In genomic region chr7:123787227-123788007, GRCh38 we compare ENCODE assay signal across 30 cellular contexts. TPM values are rescaled to one million over a fixed set of nuclear protein-coding genes. Genes with fewer than 3 reads are reported as not detected.
DNase-seq lines count a peak whose midpoint lies in the region; ATAC-seq lines count a peak whose summit lies in the region.
"Had no signal": no experiment of that assay in that cellular context is flagged by ENCODE, and none has a peak within 500 bp of the region (broad histone marks: within the 10 kb centered on the region; RNA-seq: fewer than 3 reads in every experiment).

No MANE protein-coding gene starts in this region.

- no peak overlapping the region for H4K8ac ChIP-seq in neuronal stem cell (ENCODE audit: low read depth, low read length)

- POLR2A ChIA-PET in activated CD4-positive, alpha-beta memory T cell treated with anti-CD3 and anti-CD28 coated beads, Interleukin-2, amount 10 ng/mL, durations not matched to agents 7 days and 5 days (lab: Charles Lee), result no interaction called here

- H3K4me3 ChIP-seq in adipocyte (ENCODE audit: low read length) (no peak overlapping the region), neuronal stem cell (ENCODE audit: low read length in 2 of 2) (no peak overlapping the region)
- H3K4me3 ChIP-seq: HAP-1, left lung had no signal

- DNase-seq in M059J (ENCODE audit: low read depth) (peak; percentile 15), adipocyte (ENCODE audit: low read depth) (peak; percentile 10), fibroblast of gingiva (ENCODE audit: low read depth) (peak; percentile 16), neuronal stem cell (ENCODE audit: low spot score) (no peak)
- no peak for DNase-seq in activated CD4-positive, alpha-beta memory T cell treated with anti-CD3 and anti-CD28 coated beads, Interleukin-2, amount 10 ng/mL, durations not matched to agents 7 days and 5 days
- DNase-seq in stimulated activated CD4-positive, alpha-beta T cell treated with anti-CD3 and anti-CD28 coated beads, Interleukin-2, amount 100 ng/mL, for 24 hours, result no peak
- DNase-seq: activated CD4-positive, alpha-beta T cell treated with anti-CD3 and anti-CD28 coated beads, Interleukin-2, amount 50 U/mL, for 1 hour; activated naive CD4-positive, alpha-beta T cell treated with Interleukin-2 at 50 U/mL for 16 hours; activated T-cell treated with anti-CD3 and anti-CD28 coated beads, Interleukin-2, amount 50 U/mL, for 72 hours; amniotic stem cell; CD8-positive, alpha-beta T cell; effector CD4-positive, alpha-beta T cell; left lung; naive B cell; NCI-H1417 treated with DMSO at 0.1 percent for 48 hours; NCI-H2081 treated with DMSO at 0.1 percent for 48 hours; NCI-H446; NCI-H82; Right ventricle myocardium superior; stimulated activated CD4-positive, alpha-beta T cell treated with anti-CD3 and anti-CD28 coated beads, Interleukin-15, amount 100 ng/mL, for 24 hours; stimulated activated naive CD8-positive, alpha-beta T cell treated with anti-CD3 and anti-CD28 coated beads, Interleukin-15, Interleukin-2, amounts not matched to agents 100 U/mL and 50 U/mL, for 24 hours; T1000 had no signal

- H2BK5ac ChIP-seq in neuronal stem cell (ENCODE audit: low read length), result no peak overlapping the region

- no peaks in the 10 kb centered on the region for H3K9me3 Mint-ChIP-seq in activated CD4-positive, alpha-beta memory T cell treated with anti-CD3 and anti-CD28 coated beads, Interleukin-2, amount 10 ng/mL, durations not matched to agents 7 days and 5 days
- H3K9me3 Mint-ChIP-seq: activated T-cell treated with anti-CD3 and anti-CD28 coated beads, Interleukin-2, amount 50 U/mL, for 72 hours; CD8-positive, alpha-beta T cell; naive B cell had no signal

- no peak for ATAC-seq in HG03469 (IDR thresholded peaks at IDR 0.05; ENCODE audit: unreplicated experiment)
- no peak for ATAC-seq in HG02852 (IDR thresholded peaks at IDR 0.05; ENCODE audit: unreplicated experiment)
- ATAC-seq: activated T-cell treated with anti-CD3 and anti-CD28 coated beads, Interleukin-2, amount 50 U/mL, for 72 hours; CD8-positive, alpha-beta T cell; left lung; sciatic nerve; stimulated activated naive CD8-positive, alpha-beta T cell treated with anti-CD3 and anti-CD28 coated beads, Interleukin-15, Interleukin-2, amounts not matched to agents 100 U/mL and 50 U/mL, for 24 hours had no signal

- H3K4me1 Mint-ChIP-seq in activated CD4-positive, alpha-beta memory T cell treated with anti-CD3 and anti-CD28 coated beads, Interleukin-2, amount 10 ng/mL, durations not matched to agents 7 days and 5 days, result no peaks in the 10 kb centered on the region
- H3K4me1 Mint-ChIP-seq: B cell, naive B cell had no signal

- no peaks in the 10 kb centered on the region for H3K27me3 Mint-ChIP-seq in activated CD4-positive, alpha-beta memory T cell treated with anti-CD3 and anti-CD28 coated beads, Interleukin-2, amount 10 ng/mL, durations not matched to agents 7 days and 5 days
- H3K27me3 Mint-ChIP-seq: naive B cell, progenitor cell of endocrine pancreas had no signal

- CTCF ChIA-PET in activated CD4-positive, alpha-beta memory T cell treated with anti-CD3 and anti-CD28 coated beads, Interleukin-2, amount 10 ng/mL, durations not matched to agents 7 days and 5 days (lab: Charles Lee), result no interaction called here

- no peak overlapping the region for H2BK120ac ChIP-seq in neuronal stem cell (ENCODE audit: low read depth, low read length)

- no peaks in the 10 kb centered on the region for H3K36me3 Mint-ChIP-seq in activated CD4-positive, alpha-beta memory T cell treated with anti-CD3 and anti-CD28 coated beads, Interleukin-2, amount 10 ng/mL, durations not matched to agents 7 days and 5 days (ENCODE audit: low read depth)
- H3K36me3 Mint-ChIP-seq: CD8-positive, alpha-beta T cell; naive B cell had no signal

- no peaks in the 10 kb centered on the region for H3K79me1 ChIP-seq in neuronal stem cell (ENCODE audit: low read depth, low read length)

- no peak overlapping the region for H2BK12ac ChIP-seq in neuronal stem cell (ENCODE audit: low read length)

- no peaks in the 10 kb centered on the region for H3K36me3 ChIP-seq in adipocyte (ENCODE audit: control insufficient read depth, insufficient read depth, low read length, severe bottlenecking)
- no peaks in the 10 kb centered on the region for H3K36me3 ChIP-seq in neuronal stem cell (replicated peaks in 1 of 2; ENCODE audit: control insufficient read depth in 2 of 2, insufficient read depth in 2 of 2, low read length in 2 of 2)
- H3K36me3 ChIP-seq: HAP-1, left lung had no signal

- H3K4me3 Mint-ChIP-seq in activated CD4-positive, alpha-beta memory T cell treated with anti-CD3 and anti-CD28 coated beads, Interleukin-2, amount 10 ng/mL, durations not matched to agents 7 days and 5 days, result no peak overlapping the region
- H3K4me3 Mint-ChIP-seq: activated T-cell treated with anti-CD3 and anti-CD28 coated beads, Interleukin-2, amount 50 U/mL, for 72 hours; B cell; CD8-positive, alpha-beta T cell; naive B cell had no signal

- H3K18ac ChIP-seq in neuronal stem cell (ENCODE audit: low read length), result peak overlapping the region; percentile 44

- H3K27me3 ChIP-seq in adipocyte (replicated peaks; ENCODE audit: control insufficient read depth, insufficient read depth, low read length), result no peaks in the 10 kb centered on the region
- H3K27me3 ChIP-seq in neuronal stem cell (ENCODE audit: control insufficient read depth in 3 of 3, insufficient read depth in 3 of 3, low read depth in 1 of 3, low read length in 3 of 3), result peaks cover 0 to under 1% (median 0%) of the 10 kb centered on the region in 3 experiments
- H3K27me3 ChIP-seq: left lung had no signal

- no peak overlapping the region for H3K4me2 ChIP-seq in neuronal stem cell (ENCODE audit: insufficient read depth, low read length, poor library complexity, severe bottlenecking)

- no peak overlapping the region for H3K14ac ChIP-seq in neuronal stem cell (ENCODE audit: low read length)

- WGBS in neuronal stem cell (ENCODE audit: extremely low coverage in 2 of 2, insufficient read length in 2 of 2, insufficient replicate concordance in 1 of 2), 2 donors, result no CpG with 5 or more reads among the region's 3 CpGs

- H3K9me3 ChIP-seq in adipocyte (ENCODE audit: control insufficient read depth, low read length) (no peaks in the 10 kb centered on the region), neuronal stem cell (replicated peaks in 1 of 2; ENCODE audit: control insufficient read depth in 2 of 2, insufficient read depth in 1 of 2, low read depth in 1 of 2, low read length in 2 of 2) (no peaks in the 10 kb centered on the region)
- H3K9me3 ChIP-seq: HAP-1, left lung had no signal

- H3K23ac ChIP-seq in neuronal stem cell (ENCODE audit: low read depth, low read length, poor library complexity), result no peak overlapping the region

- no peak overlapping the region for H3K27ac ChIP-seq in neuronal stem cell (replicated peaks; ENCODE audit: low read length)
- H3K27ac ChIP-seq: left lung had no signal

- H3K4ac ChIP-seq in neuronal stem cell (ENCODE audit: low read length), result no peak overlapping the region

- no peak overlapping the region for H2AFZ ChIP-seq in neuronal stem cell (ENCODE audit: low read length)

- H3K9ac ChIP-seq in adipocyte (ENCODE audit: low read length) (no peak overlapping the region), neuronal stem cell (ENCODE audit: low read depth, low read length, poor library complexity) (no peak overlapping the region)

- no peak overlapping the region for H2BK15ac ChIP-seq in neuronal stem cell (ENCODE audit: low read length)

- no peak overlapping the region for H2AK5ac ChIP-seq in neuronal stem cell (ENCODE audit: low read depth, low read length)

- no peak overlapping the region for H4K91ac ChIP-seq in neuronal stem cell (ENCODE audit: low read depth, low read length, poor library complexity)

- H3K4me1 ChIP-seq in adipocyte (ENCODE audit: control insufficient read depth, insufficient read depth, low read length) (peaks cover 18% of the 10 kb centered on the region), neuronal stem cell (ENCODE audit: control insufficient read depth in 2 of 2, insufficient read depth in 1 of 2, low read depth in 1 of 2, low read length in 2 of 2) (no peaks in the 10 kb centered on the region)
- H3K4me1 ChIP-seq: HAP-1, left lung had no signal

- no peak overlapping the region for H3K27ac Mint-ChIP-seq in activated CD4-positive, alpha-beta memory T cell treated with anti-CD3 and anti-CD28 coated beads, Interleukin-2, amount 10 ng/mL, durations not matched to agents 7 days and 5 days
- H3K27ac Mint-ChIP-seq: activated T-cell treated with anti-CD3 and anti-CD28 coated beads, Interleukin-2, amount 50 U/mL, for 72 hours; B cell; CD8-positive, alpha-beta T cell; naive B cell; progenitor cell of endocrine pancreas had no signal

RNA-seq across cellular contexts. Expression of gene WASL, which starts 38.6 kb away (rescaled TPM):
- 9.2 and 19.7 TPM in 2 replicates for total RNA-seq in M059J (2014; rRNA removed; shearing (Covaris generic))
- 27.7 TPM for polyA plus RNA-seq in neuronal stem cell (2013, experiment 1 of 2)
- polyA plus RNA-seq in neuronal stem cell (2013, experiment 2 of 2), result 28.8 TPM
- total RNA-seq in activated CD4-positive, alpha-beta memory T cell treated with anti-CD3 and anti-CD28 coated beads, Interleukin-2, amount 10 ng/mL, durations not matched to agents 7 days and 5 days, result 1 to 10 TPM; 7.1 to 7.3 TPM

RNA-seq across cellular contexts. Expression of gene HYAL4, which starts 57.6 kb away (rescaled TPM):
- not detected in 2 replicates for total RNA-seq in M059J (2014; rRNA removed; shearing (Covaris generic))
- polyA plus RNA-seq in neuronal stem cell (2013, experiment 1 of 2), result not detected
- polyA plus RNA-seq in neuronal stem cell (2013, experiment 2 of 2), result not detected
- total RNA-seq in activated CD4-positive, alpha-beta memory T cell treated with anti-CD3 and anti-CD28 coated beads, Interleukin-2, amount 10 ng/mL, durations not matched to agents 7 days and 5 days, result not detected
- total RNA-seq: A673; B cell; CD8-positive, alpha-beta T cell; left lung; progenitor cell of endocrine pancreas; Right ventricle myocardium superior; sciatic nerve had no signal
- polyA plus RNA-seq: esophagus had no signal

Comparison
In these comparisons a context has a peak if more than half of its experiments do, and no peak if none do; other contexts are left out.
1. DNase-seq: peak in M059J (single experiment), adipocyte (single experiment) and fibroblast of gingiva (single experiment); none in neuronal stem cell (single experiment), activated CD4-positive, alpha-beta memory T cell treated with anti-CD3 and anti-CD28 coated beads, Interleukin-2, amount 10 ng/mL, durations not matched to agents 7 days and 5 days (single experiment) and stimulated activated CD4-positive, alpha-beta T cell treated with anti-CD3 and anti-CD28 coated beads, Interleukin-2, amount 100 ng/mL, for 24 hours (0 of 2).